Comparison of ENCODE assay signal across 25 cellular contexts in genomic region chr11:66706989-66707388, GRCh38. TPM values are rescaled to one million over a fixed set of nuclear protein-coding genes. Genes with fewer than 3 reads are reported as not detected.
"Had no signal": no experiment of that assay in that cellular context is flagged by ENCODE, and none has a peak within 500 bp of the region (broad histone marks: within the 10 kb centered on the region; RNA-seq: fewer than 3 reads in every experiment).

No MANE protein-coding gene starts in this region.

- H3K4me3 Mint-ChIP-seq: immature natural killer cell; mesothelial cell of epicardium; natural killer cell; stimulated activated naive CD8-positive, alpha-beta T cell treated with anti-CD3 and anti-CD28 coated beads, Interleukin-15, Interleukin-2, amounts not matched to agents 100 ng/mL and 50 ng/mL, for 24 hours had no signal

- H3K4me2 ChIP-seq: smooth muscle cell had no signal

- H3K27me3 Mint-ChIP-seq: naive B cell; stimulated activated naive CD8-positive, alpha-beta T cell treated with anti-CD3 and anti-CD28 coated beads, Interleukin-15, Interleukin-2, amounts not matched to agents 100 ng/mL and 50 ng/mL, for 24 hours had no signal

- DNase-seq: hypothalamus; immature natural killer cell; kidney; left colon; mesendoderm; naive B cell; natural killer cell; nucleus accumbens; right lobe of liver; stimulated activated CD4-positive, alpha-beta T cell treated with anti-CD3 and anti-CD28 coated beads, Interleukin-2, amount 100 ng/mL, for 24 hours; stimulated activated CD4-positive, alpha-beta T cell treated with anti-CD3 and anti-CD28 coated beads, Interleukin-4, amount 100 ng/mL, for 1 hour; stimulated activated naive CD4-positive, alpha-beta T cell; tibial artery; trophoblast cell; upper lobe of right lung had no signal

- H3K4me1 ChIP-seq: left lung, parathyroid adenoma, psoas muscle, right atrium auricular region, tibial artery, upper lobe of right lung had no signal

- H3K36me3 ChIP-seq: left lung, right atrium auricular region, thoracic aorta, upper lobe of right lung had no signal

- H3K4me1 Mint-ChIP-seq: immature natural killer cell, mesothelial cell of epicardium, naive B cell, natural killer cell had no signal

- H3K27ac ChIP-seq: left lung, parathyroid adenoma, psoas muscle, right atrium auricular region, right lobe of liver, suprapubic skin, thoracic aorta, tibial artery, upper lobe of right lung had no signal

- H3K36me3 Mint-ChIP-seq: immature natural killer cell, naive B cell, natural killer cell had no signal

- H2AFZ ChIP-seq: parathyroid adenoma had no signal

- H3K9me3 ChIP-seq: left lung, psoas muscle, right atrium auricular region, right lobe of liver, suprapubic skin, thoracic aorta, tibial artery, upper lobe of right lung had no signal

- H3K9me3 Mint-ChIP-seq: immature natural killer cell; mesothelial cell of epicardium; naive B cell; natural killer cell; stimulated activated naive CD8-positive, alpha-beta T cell treated with anti-CD3 and anti-CD28 coated beads, Interleukin-15, Interleukin-2, amounts not matched to agents 100 ng/mL and 50 ng/mL, for 24 hours had no signal

- H3K27me3 ChIP-seq: left lung, right atrium auricular region, right lobe of liver, suprapubic skin, tibial artery, upper lobe of right lung had no signal

- H3K9ac ChIP-seq: parathyroid adenoma had no signal

- H3K4me3 ChIP-seq: left lung, lung, psoas muscle, right atrium auricular region, right lobe of liver, smooth muscle cell, suprapubic skin, thoracic aorta, tibial artery, upper lobe of right lung had no signal

- ATAC-seq: left colon, left lung, natural killer cell, psoas muscle, right lobe of liver, upper lobe of right lung had no signal

- H3K79me2 ChIP-seq: parathyroid adenoma had no signal

- H3K27ac Mint-ChIP-seq: immature natural killer cell; mesothelial cell of epicardium; natural killer cell; stimulated activated naive CD8-positive, alpha-beta T cell treated with anti-CD3 and anti-CD28 coated beads, Interleukin-15, Interleukin-2, amounts not matched to agents 100 ng/mL and 50 ng/mL, for 24 hours had no signal

RNA-seq across cellular contexts. Expression of gene SPTBN2, which starts 22.0 kb away (rescaled TPM):
- polyA plus RNA-seq: immature natural killer cell had no signal
